Comparison of ENCODE assay signal across 14 cellular contexts in the genomic region with DNA sequence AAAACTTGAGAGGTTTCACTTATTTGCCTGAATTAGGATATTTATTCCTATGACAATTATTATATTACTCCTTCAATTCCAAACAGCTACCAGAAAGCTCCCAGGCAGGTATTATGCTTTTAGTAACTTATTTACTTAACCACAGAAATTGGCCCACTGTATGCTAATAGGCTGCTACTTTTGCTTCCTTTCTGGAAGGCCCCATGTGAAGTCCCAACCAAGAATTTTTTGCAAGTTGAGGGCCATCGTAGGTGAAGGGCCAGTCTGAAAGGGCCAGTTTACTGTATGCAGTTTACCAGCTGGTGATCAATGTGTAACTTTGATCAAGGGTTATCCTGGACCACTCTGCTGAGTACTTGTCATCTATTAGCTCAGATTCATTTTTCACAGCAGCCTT. TPM values are rescaled to one million over a fixed set of nuclear protein-coding genes. Genes with fewer than 3 reads are reported as not detected.
A peak's percentile ranks its signal among the peaks of the same experiment; 100 is the strongest.
DNase-seq lines count a peak whose midpoint lies in the region; ATAC-seq, FAIRE-seq and TF ChIP-seq lines count a peak whose summit lies in the region.
"Had no signal": no experiment of that assay in that cellular context is flagged by ENCODE, and none has a peak within 500 bp of the region (broad histone marks: within the 10 kb centered on the region; RNA-seq: fewer than 3 reads in every experiment).

No MANE protein-coding gene starts in this region.

- H3K27me3 ChIP-seq in HUES64 (ENCODE audit: insufficient read depth, low read length) (no peaks in the 10 kb centered on the region), MM.1S (replicated peaks; ENCODE audit: insufficient read depth, low read length) (no peaks in the 10 kb centered on the region)
- H3K27me3 ChIP-seq: hepatocyte, thyroid gland had no signal

- TF ChIP-seq POLR2A in A549 (IDR thresholded peaks at IDR 0.05; ENCODE audit: low read length) = no peak
- no peak for TF ChIP-seq POLR2A in GM18505 (IDR thresholded peaks at IDR 0.05; ENCODE audit: borderline replicate concordance, extremely low read depth, insufficient read depth, insufficient read length)

- TF ChIP-seq CTCF in A549 (IDR thresholded peaks at IDR 0.05) (no peak), MM.1S (IDR thresholded peaks at IDR 0.05; ENCODE audit: low read length) (no peak)

- peaks cover 70% of the 10 kb centered on the region for H3K4me1 ChIP-seq in A549
- peaks cover 20% of the 10 kb centered on the region for H3K4me1 ChIP-seq in HUES64 (ENCODE audit: insufficient read depth, low read length)
- H3K4me1 ChIP-seq in MM.1S (ENCODE audit: low read length) = no peaks in the 10 kb centered on the region
- H3K4me1 ChIP-seq: thyroid gland had no signal

- CTCF ChIA-PET in A549 (lab: Yijun Ruan, JAX) = interaction anchor here (1.3 to 1.6 kb wide), 2 partner anchors 25 to 147 kb away, joined by 4 to 7 read pairs; no protein-coding TSS in a partner anchor

- H4K20me1 ChIP-seq in MM.1S (ENCODE audit: insufficient read depth, low read length) = no peaks in the 10 kb centered on the region

- POLR2A ChIA-PET in A549 (lab: Yijun Ruan, JAX) = no interaction called here

- H3K4me2 ChIP-seq in A549 = peak overlapping the region; percentile 44; the same call in 2 of the 3 replicates
- no peak overlapping the region for H3K4me2 ChIP-seq in MM.1S (ENCODE audit: low read depth, low read length)
- H3K4me2 ChIP-seq: hepatocyte had no signal

- ATAC-seq in A549 = no peak
- peak; percentile 57 for ATAC-seq in GM19463 (IDR thresholded peaks at IDR 0.05; ENCODE audit: unreplicated experiment)
- peak; percentile 58 for ATAC-seq in HG02759 (IDR thresholded peaks at IDR 0.05; ENCODE audit: unreplicated experiment)
- ATAC-seq in GM18505 (IDR thresholded peaks at IDR 0.05; ENCODE audit: unreplicated experiment) = no peak
- ATAC-seq in Right ventricle myocardium superior (ENCODE audit: poor library complexity) = no peak

- H3F3A ChIP-seq in MM.1S (ENCODE audit: insufficient read depth, low read length) = no peaks in the 10 kb centered on the region

- no peak for TF ChIP-seq RAD21 in A549 (conservative IDR thresholded peaks at IDR 0.05 in 1 of 2, IDR thresholded peaks at IDR 0.05 in 1 of 2)

- intact Hi-C loops in Right ventricle myocardium superior (cut with DNase I) = no loop called here

- H3K9me3 ChIP-seq in A549 = no peaks in the 10 kb centered on the region
- H3K9me3 ChIP-seq in HUES64 (ENCODE audit: insufficient read depth, low read depth, low read length) = no peaks in the 10 kb centered on the region
- no peaks in the 10 kb centered on the region for H3K9me3 ChIP-seq in MM.1S (replicated peaks; ENCODE audit: insufficient read depth, low read length)
- H3K9me3 ChIP-seq: thyroid gland had no signal

- H3K36me3 ChIP-seq in HUES64 (ENCODE audit: insufficient read depth, low read length) (no peaks in the 10 kb centered on the region), MM.1S (replicated peaks; ENCODE audit: insufficient read depth, low read length) (no peaks in the 10 kb centered on the region)
- H3K36me3 ChIP-seq: thyroid gland had no signal

- no peaks in the 10 kb centered on the region for H3K9me2 ChIP-seq in MM.1S (replicated peaks; ENCODE audit: insufficient read depth, low read length)

- H3K27ac ChIP-seq in A549 = peak overlapping the region; percentile 95 to 98
- H3K27ac ChIP-seq in HUES64 (ENCODE audit: low read depth, low read length) = peak overlapping the region; percentile 82; the same call in 1 of the 2 replicates
- H3K27ac ChIP-seq in MM.1S (ENCODE audit: low read length) = no peak overlapping the region
- H3K27ac ChIP-seq: hepatocyte, thyroid gland had no signal

- H3K4me3 ChIP-seq in A549 (no peak overlapping the region), HUES64 (ENCODE audit: low read length) (no peak overlapping the region), MM.1S (ENCODE audit: low read length) (no peak overlapping the region)
- H3K4me3 ChIP-seq: hepatocyte, thyroid gland had no signal

- no peak for FAIRE-seq in A549 (lab: Jason Lieb, UNC)

- no peaks in the 10 kb centered on the region for H3K79me2 ChIP-seq in MM.1S (ENCODE audit: low read length)
- H3K79me2 ChIP-seq: hepatocyte had no signal

- H3K9ac ChIP-seq in HUES64 (ENCODE audit: low read depth, low read length) (no peak overlapping the region), MM.1S (ENCODE audit: low read length) (no peak overlapping the region)

- WGBS in A549 (ENCODE audit: missing lambda C conversion rate) = 17% methylated on average over 1 of the region's 1 CpG
- WGBS in HUES64 = 76% methylated on average over 1 of the region's 1 CpG

- no peak overlapping the region for H2AFZ ChIP-seq in MM.1S (ENCODE audit: low read length)
- H2AFZ ChIP-seq: hepatocyte had no signal

- DNase-seq in A549 (ENCODE audit: low read depth in 1 of 2, low spot score in 1 of 2) = no peak
- no peak for DNase-seq in islet precursor cell
- DNase-seq in Right ventricle myocardium superior = no peak
- no peak for DNase-seq in MM.1S
- DNase-seq: activated CD4-positive, alpha-beta T cell treated with anti-CD3 and anti-CD28 coated beads, Interleukin-2, amount 50 U/mL, for 48 hours; effector memory CD4-positive, alpha-beta T cell; NCI-H1694; stimulated activated CD4-positive, alpha-beta T cell treated with anti-CD3 and anti-CD28 coated beads, Interleukin-4, amount 100 ng/mL, for 1 hour; thyroid gland had no signal

- no peak for TF ChIP-seq EP300 in A549 (IDR thresholded peaks at IDR 0.05)

TF ChIP-seq in A549, 52 proteins besides CTCF, POLR2A, EP300 and RAD21:
- no peak for TF ChIP-seq KDM5A (IDR thresholded peaks at IDR 0.05)
- TF ChIP-seq CHD2 (IDR thresholded peaks at IDR 0.05; ENCODE audit: low read length, partially characterized antibody) = no peak
- TF ChIP-seq FOSB (CRISPR knock-in tag; IDR thresholded peaks at IDR 0.05) = no peak
- TF ChIP-seq FOSL2 (IDR thresholded peaks at IDR 0.05) = no peak
- no peak for TF ChIP-seq FOSL2 (CRISPR knock-in tag; IDR thresholded peaks at IDR 0.05)
- TF ChIP-seq EHF (CRISPR knock-in tag; IDR thresholded peaks at IDR 0.05) = peak; percentile 54; the same call in 1 of the 2 replicates
- TF ChIP-seq ESRRA (IDR thresholded peaks at IDR 0.05; ENCODE audit: borderline replicate concordance, low read length) = no peak
- TF ChIP-seq ELK1 (IDR thresholded peaks at IDR 0.05; ENCODE audit: low read depth, low read length) = no peak
- TF ChIP-seq RFX5 (IDR thresholded peaks at IDR 0.05) = no peak
- TF ChIP-seq CHD4 (IDR thresholded peaks at IDR 0.05; ENCODE audit: borderline replicate concordance) = no peak
- no peak for TF ChIP-seq HMGXB4 (CRISPR knock-in tag; IDR thresholded peaks at IDR 0.05; ENCODE audit: borderline replicate concordance)
- no peak for TF ChIP-seq PHF8 (IDR thresholded peaks at IDR 0.05; ENCODE audit: borderline replicate concordance, low read depth)
- TF ChIP-seq SMC3 (IDR thresholded peaks at IDR 0.05) = no peak
- 0 out of 2 replicates have a peak, but pooled peaks have one; percentile 29 for TF ChIP-seq HOXB5 (CRISPR knock-in tag; IDR thresholded peaks at IDR 0.05)
TF ChIP-seq in A549: peak in this region for 2.

RNA-seq across cellular contexts. Expression of gene EDN1, which starts 45.0 kb away (rescaled TPM):
- polyA plus RNA-seq in A549 (2011; rRNA removed) (67.1 and 87.4 TPM in 2 replicates), A549 (2017; fragmentation: RNase III; extraction: RNeasy Plus Mini Kit Qiagen cat#74134 plus additional on column Dnase treatment) (33.2 to 34.3 TPM (median 33.5 TPM) in 3 replicates)
- 41.2 and 42.5 TPM in 2 replicates for polyA plus RNA-seq in A549 (2012; cell fraction: cytosol; rRNA removed)
- polyA plus RNA-seq in A549 (2012; cell fraction: nucleus; rRNA removed) = 54.7 and 61.3 TPM in 2 replicates
- 40.1 and 44.8 TPM in 2 replicates for polyA minus RNA-seq in A549 (2011; rRNA and poly(A)+ RNA removed)
- polyA plus RNA-seq in HUES64 (2013, experiment 1 of 2) = 0.65 TPM
- 1.3 TPM for polyA plus RNA-seq in HUES64 (2013, experiment 2 of 2)
- total RNA-seq in Right ventricle myocardium superior = 2.2 TPM

Comparison
In these comparisons a context has a peak if more than half of its experiments do, and no peak if none do; other contexts are left out.
1. ATAC-seq: peak in GM19463 (single experiment) and HG02759 (single experiment); none in A549 (0 of 2), GM18505 (single experiment) and Right ventricle myocardium superior (single experiment).